ENCODE assay signal across 21 cellular contexts in genomic region chr15:29133791-29134190, GRCh38.
DNase-seq lines count a peak whose midpoint lies in the region; ATAC-seq, FAIRE-seq and TF ChIP-seq lines count a peak whose summit lies in the region.
"Had no signal": no experiment of that assay in that cellular context is flagged by ENCODE, and none has a peak within 500 bp of the region (broad histone marks: within the 10 kb centered on the region; RNA-seq: fewer than 3 reads in every experiment).

No MANE protein-coding gene starts in this region.

- no peaks in the 10 kb centered on the region for H4K20me1 ChIP-seq in astrocyte (ENCODE audit: insufficient read depth, low read length)
- peaks cover 3% of the 10 kb centered on the region; the same call in 1 of the 2 replicates for H4K20me1 ChIP-seq in HepG2 (ENCODE audit: insufficient read depth, low read length)

- CTCF ChIA-PET in HepG2 (lab: Yijun Ruan, JAX; ENCODE audit: low intra/inter-chr PET ratio, low total read pairs) = no interaction called here

- H3K27ac Mint-ChIP-seq in astrocyte (ENCODE audit: unreplicated experiment) = no peak overlapping the region
- H3K27ac Mint-ChIP-seq: CD8-positive, alpha-beta T cell; GM23338 had no signal

- peaks cover 2% of the 10 kb centered on the region for H3K4me1 Mint-ChIP-seq in astrocyte (ENCODE audit: low read depth, unreplicated experiment)

- no peaks in the 10 kb centered on the region for H3K36me3 ChIP-seq in H7 (replicated peaks; ENCODE audit: control insufficient read depth, insufficient read depth, low read length)
- H3K36me3 ChIP-seq in astrocyte (ENCODE audit: insufficient read depth, low read length) = no peaks in the 10 kb centered on the region
- H3K36me3 ChIP-seq in kidney (ENCODE audit: control insufficient read depth in 1 of 2, insufficient read depth in 2 of 2, low read length in 2 of 2) = no peaks in the 10 kb centered on the region
- no peaks in the 10 kb centered on the region for H3K36me3 ChIP-seq in HepG2 (replicated peaks in 1 of 2; ENCODE audit: control insufficient read depth in 1 of 2, insufficient read depth in 2 of 2, low read length in 2 of 2)
- H3K36me3 ChIP-seq: BE2C had no signal

- peak overlapping the region; percentile 1 for H3K4me3 Mint-ChIP-seq in astrocyte (ENCODE audit: unreplicated experiment)
- H3K4me3 Mint-ChIP-seq: CD8-positive, alpha-beta T cell; GM23338; H9 had no signal

- POLR2A ChIA-PET in HepG2 (lab: Yijun Ruan, JAX) = no interaction called here

- 19% methylated on average over 5 of the region's 5 CpGs for WGBS in HepG2 (ENCODE audit: low lambda C conversion rate)

- peaks cover 2% of the 10 kb centered on the region for H3K9me3 Mint-ChIP-seq in astrocyte (ENCODE audit: unreplicated experiment)
- H3K9me3 Mint-ChIP-seq: CD8-positive, alpha-beta T cell; GM23338; H9 had no signal

- ATAC-seq in sciatic nerve (no peak), HG02970 (IDR thresholded peaks at IDR 0.05; ENCODE audit: low FRiP score, unreplicated experiment) (no peak), HepG2 (no peak), HG02763 (IDR thresholded peaks at IDR 0.05; ENCODE audit: unreplicated experiment) (no peak)
- ATAC-seq: A549; CD8-positive, alpha-beta T cell; GM23338 had no signal

- no peak for TF ChIP-seq CTCF in astrocyte (IDR thresholded peaks at IDR 0.05; ENCODE audit: insufficient read depth, low read depth, low read length)
- no peak for TF ChIP-seq CTCF in kidney (IDR thresholded peaks at IDR 0.05; ENCODE audit: borderline replicate concordance, extremely low read depth, insufficient read depth)
- TF ChIP-seq CTCF in HepG2 (CRISPR knock-in tag; IDR thresholded peaks at IDR 0.05) = no peak

- H3K4me1 ChIP-seq in astrocyte (ENCODE audit: insufficient read depth, low read length) (no peaks in the 10 kb centered on the region), kidney (ENCODE audit: control insufficient read depth in 1 of 2, insufficient read depth in 1 of 2, low read depth in 1 of 2, low read length in 2 of 2) (no peaks in the 10 kb centered on the region), HepG2 (ENCODE audit: insufficient read depth, low read length) (no peaks in the 10 kb centered on the region)
- H3K4me1 ChIP-seq: A549, BE2C had no signal

- H3K4me3 ChIP-seq in H7 (ENCODE audit: insufficient read depth, low read depth, low read length) (no peak overlapping the region), astrocyte (ENCODE audit: insufficient read depth, low read depth, low read length) (no peak overlapping the region), kidney (ENCODE audit: low read length in 2 of 2) (no peak overlapping the region), HepG2 (replicated peaks in 1 of 3; ENCODE audit: insufficient read depth in 1 of 3, low read depth in 2 of 3, low read length in 3 of 3) (no peak overlapping the region)
- H3K4me3 ChIP-seq: A549, GM23338 had no signal

- H3K36me3 Mint-ChIP-seq in astrocyte (ENCODE audit: low read depth, unreplicated experiment) = peaks cover 2% of the 10 kb centered on the region
- H3K36me3 Mint-ChIP-seq: CD8-positive, alpha-beta T cell had no signal

- TF ChIP-seq EP300 in HepG2 (IDR thresholded peaks at IDR 0.05; ENCODE audit: low read depth in 2 of 2, low read length in 2 of 2) = no peak
- no peak for TF ChIP-seq EP300 in HepG2 (CRISPR knock-in tag; IDR thresholded peaks at IDR 0.05; ENCODE audit: borderline replicate concordance)

- H3K9ac ChIP-seq in astrocyte (ENCODE audit: low read length) (no peak overlapping the region), kidney (ENCODE audit: low read length in 2 of 2) (no peak overlapping the region), HepG2 (ENCODE audit: insufficient read depth, low read depth, low read length) (no peak overlapping the region)

- no peak for TF ChIP-seq RAD21 in HepG2 (CRISPR knock-in tag; IDR thresholded peaks at IDR 0.05)

- no peak overlapping the region for H2AFZ ChIP-seq in astrocyte (ENCODE audit: low read depth, low read length)
- H2AFZ ChIP-seq in HepG2 (ENCODE audit: low read length) = no peak overlapping the region
- H2AFZ ChIP-seq: GM23338 had no signal

- DNase-seq in H7 = peak; percentile 21
- DNase-seq in astrocyte (ENCODE audit: low read depth) = no peak
- peak; percentile 22 for DNase-seq in kidney
- DNase-seq in sciatic nerve (ENCODE audit: low spot score) = peak; percentile 33
- DNase-seq in HepG2 (ENCODE audit: low spot score) = no peak
- DNase-seq: BE2C; CD8-positive, alpha-beta T cell; COR-L47; DMS153; DMS79 treated with DMSO at 0.1 percent for 48 hours; EL had no signal

- no peak for TF ChIP-seq POLR2A in HepG2 (IDR thresholded peaks at IDR 0.05; ENCODE audit: insufficient read depth in 1 of 2, low read depth in 2 of 2, low read length in 2 of 2)

- FAIRE-seq in astrocyte (lab: Jason Lieb, UNC) = no peak
- no peak for FAIRE-seq in kidney (lab: Jason Lieb, UNC)
- FAIRE-seq in HepG2 (lab: Jason Lieb, UNC) = no peak
- FAIRE-seq: A549, D721Med, G401.6, GM12891, HTR-8/SVneo had no signal

- in situ Hi-C loops in HepG2 (cut with HindIII; ENCODE audit: extremely low pct_ligation_motif_present, low pct_unique_long_range_greater_than_20kb) = no loop called here

- H3K4me2 ChIP-seq in astrocyte (ENCODE audit: low read length) = no peak overlapping the region
- no peak overlapping the region for H3K4me2 ChIP-seq in HepG2 (ENCODE audit: low read depth, low read length)
- H3K4me2 ChIP-seq: A549, GM23338 had no signal

- H3K79me2 ChIP-seq in astrocyte (ENCODE audit: insufficient read depth, low read length) (no peaks in the 10 kb centered on the region), HepG2 (ENCODE audit: insufficient read depth, low read length) (no peaks in the 10 kb centered on the region)

- no peaks in the 10 kb centered on the region for H3K27me3 ChIP-seq in H7 (ENCODE audit: control insufficient read depth, insufficient read depth, low read length)
- H3K27me3 ChIP-seq in astrocyte (ENCODE audit: insufficient read depth, low read length) = peaks cover 7% of the 10 kb centered on the region
- peaks cover 0 to 6% of the 10 kb centered on the region in 2 experiments; a peak in 2 of 5 replicates for H3K27me3 ChIP-seq in HepG2 (ENCODE audit: control insufficient read depth in 1 of 2, insufficient read depth in 2 of 2, low read length in 2 of 2)
- H3K27me3 ChIP-seq: BE2C had no signal

- H3K9me3 ChIP-seq in astrocyte (ENCODE audit: insufficient read depth, low read depth, low read length) (no peaks in the 10 kb centered on the region), kidney (ENCODE audit: control insufficient read depth in 1 of 2, low read length in 2 of 2) (no peaks in the 10 kb centered on the region), HepG2 (ENCODE audit: low read length) (no peaks in the 10 kb centered on the region)
- H3K9me3 ChIP-seq: A549, BE2C had no signal

- intact Hi-C loops in kidney (cut with DNase I) = no loop called here
- intact Hi-C loops in sciatic nerve (cut with DNase I) = no loop called here
- intact Hi-C loops in HepG2 (cut with micrococcal nuclease; ENCODE audit: unreplicated experiment) = no loop called here

- H3K27ac ChIP-seq in astrocyte (ENCODE audit: low read depth, low read length) (no peak overlapping the region), kidney (ENCODE audit: low read depth in 2 of 2, low read length in 2 of 2) (no peak overlapping the region), HepG2 (ENCODE audit: extremely low read length, insufficient read depth, low read length) (no peak overlapping the region)
- H3K27ac ChIP-seq: A549, C4-2B had no signal

- H3K27me3 Mint-ChIP-seq in astrocyte (ENCODE audit: low read depth, unreplicated experiment) = peaks cover 32% of the 10 kb centered on the region

- BruUV-seq in HepG2 (replicated peaks; lab: Mats Ljungman, UMichigan) = no TSS peak

TF ChIP-seq in HepG2, 621 proteins besides CTCF, POLR2A, EP300 and RAD21 (continues in another document):
- TF ChIP-seq ZBTB37 (CRISPR knock-in tag; IDR thresholded peaks at IDR 0.05) (no peak), MTF1 (CRISPR knock-in tag; IDR thresholded peaks at IDR 0.05) (no peak), SP140L (CRISPR knock-in tag; IDR thresholded peaks at IDR 0.05; ENCODE audit: borderline replicate concordance) (no peak), TIGD3 (CRISPR knock-in tag; IDR thresholded peaks at IDR 0.05; ENCODE audit: borderline replicate concordance) (no peak), ZNF768 (CRISPR knock-in tag; IDR thresholded peaks at IDR 0.05) (no peak), IRX3 (CRISPR knock-in tag; IDR thresholded peaks at IDR 0.05; ENCODE audit: borderline replicate concordance, low read depth) (no peak), ZFP37 (CRISPR knock-in tag; IDR thresholded peaks at IDR 0.05; ENCODE audit: borderline replicate concordance) (no peak), BATF2 (CRISPR knock-in tag; IDR thresholded peaks at IDR 0.05) (no peak), DDIT3 (CRISPR knock-in tag; IDR thresholded peaks at IDR 0.05) (no peak)

Comparison
In these comparisons a context has a peak if more than half of its experiments do, and no peak if none do; other contexts are left out.
1. DNase-seq: peak in H7 (single experiment), kidney (single experiment) and sciatic nerve (single experiment); none in astrocyte (single experiment) and HepG2 (single experiment).